Comparison of ENCODE assay signal across 11 cellular contexts in genomic region chr6:74840953-74841352, GRCh38.
"Had no signal": no experiment of that assay in that cellular context is flagged by ENCODE, and none has a peak within 500 bp of the region (broad histone marks: within the 10 kb centered on the region; RNA-seq: fewer than 3 reads in every experiment).

No MANE protein-coding gene starts in this region.

- H3K36me3 ChIP-seq: adrenal gland, ascending aorta, brain microvascular endothelial cell, breast epithelium, cardiac muscle cell had no signal

- H3K9me3 ChIP-seq: adrenal gland, body of pancreas had no signal

- H3K4me3 ChIP-seq: adrenal gland, ascending aorta, body of pancreas, breast epithelium, cardiac muscle cell had no signal

- H3K27ac ChIP-seq: adrenal gland, ascending aorta, body of pancreas, brain microvascular endothelial cell, breast epithelium, cardiac muscle cell had no signal

- ATAC-seq: activated naive CD4-positive, alpha-beta T cell treated with anti-CD3 and anti-CD28 coated beads, Interleukin-2, amount 50 U/mL, for 72 hours; activated naive CD8-positive, alpha-beta T cell treated with anti-CD3 and anti-CD28 coated beads, Interleukin-2, amount 50 U/mL, for 24 hours; activated T-cell treated with anti-CD3 and anti-CD28 coated beads, Interleukin-2, amount 50 U/mL, for 4 hours; activated T-cell treated with anti-CD3 and anti-CD28 coated beads, Interleukin-2, amount 50 U/mL, for 72 hours; activated T-helper 17 cell treated with anti-CD3 and anti-CD28 coated beads, Interleukin-2, amount 50 U/mL, for 72 hours; body of pancreas had no signal

- H3K4me1 ChIP-seq: adrenal gland, ascending aorta, body of pancreas, breast epithelium had no signal
